15 cellular contexts compared by ENCODE assay signal in genomic region chr6:126307859-126308258, GRCh38. TPM values are rescaled to one million over a fixed set of nuclear protein-coding genes. Genes with fewer than 3 reads are reported as not detected.
DNase-seq lines count a peak whose midpoint lies in the region; ATAC-seq and TF ChIP-seq lines count a peak whose summit lies in the region.
"Had no signal": no experiment of that assay in that cellular context is flagged by ENCODE, and none has a peak within 500 bp of the region (broad histone marks: within the 10 kb centered on the region; RNA-seq: fewer than 3 reads in every experiment).

No MANE protein-coding gene starts in this region.

- no peak overlapping the region for H3K4me3 ChIP-seq in AG10803 (ENCODE audit: low read length)
- H3K4me3 ChIP-seq in colonic mucosa = no peak overlapping the region
- H3K4me3 ChIP-seq: body of pancreas, gastrocnemius medialis had no signal

- H3K27me3 ChIP-seq in colonic mucosa = no peaks in the 10 kb centered on the region
- H3K27me3 ChIP-seq: body of pancreas, gastrocnemius medialis had no signal

- intact Hi-C loops in colonic mucosa (cut with DNase I) = no loop called here

- no peaks in the 10 kb centered on the region for H3K4me1 ChIP-seq in colonic mucosa
- H3K4me1 ChIP-seq: body of pancreas, gastrocnemius medialis had no signal

- peak; percentile 38 for DNase-seq in AG10803 (ENCODE audit: low read depth)
- peak; percentile 91 for DNase-seq in LHCN-M2 (ENCODE audit: low read depth)
- peak; percentile 21 for DNase-seq in brain pericyte (ENCODE audit: low read depth, low spot score)
- DNase-seq in iris pigment epithelial cell (ENCODE audit: low read depth) = peak; percentile 74
- DNase-seq in colonic mucosa = no peak
- no peak for DNase-seq in activated CD4-positive, alpha-beta T cell treated with anti-CD3 and anti-CD28 coated beads for 48 hours
- DNase-seq in DMS79 (lab: John Stamatoyannopoulos, UW) = no peak
- DNase-seq: body of pancreas, left colon, NCI-H1417 treated with DMSO at 0.1 percent for 48 hours, NCI-H82 had no signal

- no peak overlapping the region for H3K9ac ChIP-seq in colonic mucosa (ENCODE audit: low read depth in 2 of 2, low read length in 2 of 2)

- no peaks in the 10 kb centered on the region for H3K36me3 ChIP-seq in colonic mucosa
- H3K36me3 ChIP-seq: gastrocnemius medialis had no signal

- TF ChIP-seq CTCF in AG10803 (conservative IDR thresholded peaks at IDR 0.05; ENCODE audit: low read length) (no peak), colonic mucosa (IDR thresholded peaks at IDR 0.05) (no peak)

- H3K27ac ChIP-seq in colonic mucosa = no peak overlapping the region
- H3K27ac ChIP-seq: body of pancreas, gastrocnemius medialis had no signal

- no peaks in the 10 kb centered on the region for H3K9me3 ChIP-seq in colonic mucosa
- H3K9me3 ChIP-seq: body of pancreas, gastrocnemius medialis had no signal

- ATAC-seq in GM21717 (IDR thresholded peaks at IDR 0.05; ENCODE audit: unreplicated experiment) = no peak
- ATAC-seq: body of pancreas; left colon; natural killer cell treated with Interleukin-12 subunit alpha and Interleukin-12 subunit beta and Interleukin-15 and Interleukin-18, amount 100 ng/mL, for 72 hours; stimulated activated memory B cell treated with anti-CD40 and anti-IgM and Interleukin-4, amounts not matched to agents 10 μg/mL and 1 μg/mL and 100 μg/mL, for 72 hours had no signal

RNA-seq across cellular contexts. Expression of gene CENPW, which starts 32.1 kb away (rescaled TPM):
- total RNA-seq in LHCN-M2 (2014; rRNA removed) (17.8 and 22.0 TPM in 2 replicates), colonic mucosa (10 to 100 TPM; 21.2 to 77.9 TPM)
- polyA plus RNA-seq in LHCN-M2 (2012) = 40.7 TPM
- total RNA-seq: body of pancreas had no signal

Comparison
In these comparisons a context has a peak if more than half of its experiments do, and no peak if none do; other contexts are left out.
1. DNase-seq: peak in AG10803 (single experiment), LHCN-M2 (single experiment), brain pericyte (single experiment) and iris pigment epithelial cell (single experiment); none in colonic mucosa (single experiment), activated CD4-positive, alpha-beta T cell treated with anti-CD3 and anti-CD28 coated beads for 48 hours (single experiment) and DMS79 (single experiment).